In the genomic region with DNA sequence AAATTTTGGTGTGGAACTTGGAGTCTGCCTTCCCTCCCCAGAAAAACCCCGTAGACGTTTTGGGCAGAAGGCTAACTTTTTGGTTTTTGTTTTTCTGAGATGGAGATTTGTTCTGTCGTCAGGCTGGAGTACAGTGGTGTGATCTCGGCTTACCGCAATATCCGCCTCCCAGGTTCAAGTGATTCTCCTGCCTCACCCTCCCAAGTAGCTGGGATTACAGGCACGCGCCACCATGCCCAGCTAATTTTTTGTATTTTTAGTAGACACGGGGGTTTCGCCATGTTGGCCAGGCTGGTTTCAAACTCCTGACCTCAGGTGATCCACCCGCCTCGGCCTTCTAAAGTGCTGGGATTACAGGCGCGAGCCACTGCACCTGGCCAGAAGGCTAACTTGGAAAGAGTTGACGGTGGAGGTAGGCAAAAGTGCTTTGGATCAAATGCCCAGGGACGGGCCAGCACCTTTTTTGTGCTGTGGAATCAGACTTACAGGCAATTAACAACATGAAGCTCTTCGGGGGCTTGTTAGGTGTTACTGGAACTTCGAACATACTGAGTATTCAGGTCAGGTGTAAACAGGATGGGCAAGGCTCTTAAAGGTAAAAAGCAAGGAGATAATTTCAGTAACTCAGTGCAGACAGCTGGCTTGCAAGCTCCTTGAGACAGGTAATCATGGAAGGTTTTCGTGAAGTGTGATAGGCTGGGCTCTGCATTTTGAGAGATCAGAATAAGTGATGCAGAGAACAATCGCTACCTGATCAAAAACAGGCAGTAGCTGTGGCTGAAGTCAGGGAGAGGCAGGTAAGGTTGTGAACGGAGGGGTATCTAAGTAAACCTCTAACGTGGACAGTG, we compare ENCODE assay signal across 9 cellular contexts. TPM values are rescaled to one million over a fixed set of nuclear protein-coding genes. Genes with fewer than 3 reads are reported as not detected.
DNase-seq lines count a peak whose midpoint lies in the region; ATAC-seq and TF ChIP-seq lines count a peak whose summit lies in the region.
"Had no signal": no experiment of that assay in that cellular context is flagged by ENCODE, and none has a peak within 500 bp of the region (broad histone marks: within the 10 kb centered on the region; RNA-seq: fewer than 3 reads in every experiment).

No MANE protein-coding gene starts in this region.

- H3K79me2 ChIP-seq in KMS-11 (ENCODE audit: insufficient read depth, low read depth): peaks cover 49% of the 10 kb centered on the region

- H3K9ac ChIP-seq in BLaER1: peak overlapping the region; percentile 100
- no peak overlapping the region; the same call in 1 of the 2 replicates for H3K9ac ChIP-seq in KMS-11

- peaks cover 62% of the 10 kb centered on the region for H3K4me1 ChIP-seq in BLaER1
- H3K4me1 ChIP-seq in KMS-11 (ENCODE audit: low read depth, poor library complexity, severe bottlenecking): peaks cover 39% of the 10 kb centered on the region

- POLR2A ChIA-PET in GM10248 (lab: Yijun Ruan, JAX): no interaction called here

- TF ChIP-seq CTCF in KMS-11 (conservative IDR thresholded peaks at IDR 0.05; ENCODE audit: low read depth, low read length): no peak
- TF ChIP-seq CTCF in chondrocyte (IDR thresholded peaks at IDR 0.05): no peak
- TF ChIP-seq CTCF in GM10248 (IDR thresholded peaks at IDR 0.05; ENCODE audit: control extremely low read depth, extremely low read depth, low read depth, missing control alignments): no peak

- peak overlapping the region; percentile 76 for H3K4me3 Mint-ChIP-seq in chondrocyte (ENCODE audit: unreplicated experiment)
- H3K4me3 Mint-ChIP-seq in naive B cell: peak overlapping the region; percentile 85 to 95 (median 90)

- H3K27ac Mint-ChIP-seq in chondrocyte (ENCODE audit: unreplicated experiment): peak overlapping the region; percentile 46
- H3K27ac Mint-ChIP-seq in naive B cell: peak overlapping the region; percentile 92 to 100 (median 94)

- H3K9me3 Mint-ChIP-seq in chondrocyte (ENCODE audit: low read depth) (no peaks in the 10 kb centered on the region), naive B cell (peaks cover 0 to 1% (median 0%) of the 10 kb centered on the region in 7 donors)

- DNase-seq in chondrocyte (ENCODE audit: low spot score) (peak; percentile 22), naive B cell (no peak), GM10248 (ENCODE audit: extremely low spot score) (no peak), GM19238 (ENCODE audit: insufficient read length, low spot score) (no peak), posterior vena cava (ENCODE audit: low spot score) (no peak), hepatic stellate cell (ENCODE audit: low spot score) (no peak)

- no peak for ATAC-seq in naive B cell (ENCODE audit: low read depth in 2 of 2)

- CTCF ChIA-PET in GM10248 (lab: Yijun Ruan, JAX): interaction anchor here (0.7 to 1.8 kb wide), 5 partner anchors 17 to 271 kb away, joined by 3 to 5 read pairs (median 3); a partner anchor contains a TSS

- peak overlapping the region; percentile 95 for H3K4me2 ChIP-seq in BLaER1
- peak overlapping the region; percentile 95 for H3K4me2 ChIP-seq in KMS-11

- H3K27me3 Mint-ChIP-seq in chondrocyte (ENCODE audit: low read depth) (no peaks in the 10 kb centered on the region), naive B cell (no peaks in the 10 kb centered on the region)

- peaks cover 9% of the 10 kb centered on the region for H3K36me3 Mint-ChIP-seq in chondrocyte (ENCODE audit: low read depth)
- H3K36me3 Mint-ChIP-seq in naive B cell: peaks cover 4 to 9% of the 10 kb centered on the region in 2 donors

- H2AFZ ChIP-seq in KMS-11 (ENCODE audit: low read depth): no peak overlapping the region

- intact Hi-C loops in posterior vena cava (cut with DNase I): no loop called here

- H3K36me3 ChIP-seq in BLaER1: peaks cover 45% of the 10 kb centered on the region
- peaks cover 4% of the 10 kb centered on the region; the same call in 1 of the 2 replicates for H3K36me3 ChIP-seq in KMS-11 (ENCODE audit: insufficient read depth)

- no peaks in the 10 kb centered on the region for H3K27me3 ChIP-seq in BLaER1
- H3K27me3 ChIP-seq in KMS-11 (ENCODE audit: insufficient read depth, low read depth): no peaks in the 10 kb centered on the region

- peak overlapping the region; percentile 98 for H3K27ac ChIP-seq in BLaER1
- H3K27ac ChIP-seq in KMS-11: peak overlapping the region; percentile 77

- H4K20me1 ChIP-seq in BLaER1 (peaks cover 52% of the 10 kb centered on the region), KMS-11 (ENCODE audit: insufficient read depth) (no peaks in the 10 kb centered on the region)

- peak overlapping the region; percentile 98 for H3K4me3 ChIP-seq in BLaER1
- H3K4me3 ChIP-seq in KMS-11 (IDR thresholded peaks at IDR 0.05; ENCODE audit: insufficient read depth, low read depth, low read length): no peak overlapping the region

- H3K9me3 ChIP-seq in BLaER1: no peaks in the 10 kb centered on the region

- peaks cover 42% of the 10 kb centered on the region for H3K4me1 Mint-ChIP-seq in chondrocyte (ENCODE audit: low read depth)
- peaks cover 41 to 55% (median 53%) of the 10 kb centered on the region in 3 donors for H3K4me1 Mint-ChIP-seq in naive B cell

RNA-seq across cellular contexts. Expression of a gene that starts 1.8 kb away (rescaled TPM):
- total RNA-seq in chondrocyte (20.5 to 23.0 TPM (median 21.0 TPM) in 3 replicates), posterior vena cava (10 to 100 TPM; 16.7 to 23.9 TPM)
- polyA plus RNA-seq in naive B cell (ENCODE audit: low read depth in 6 of 6): 10 to 100 TPM; 21.8 to 46.8 (median 27.5) TPM

RNA-seq across cellular contexts. Expression of a gene that starts 4.9 kb away (rescaled TPM):
- total RNA-seq in chondrocyte (30.9 to 39.1 TPM (median 31.8 TPM) in 3 replicates), posterior vena cava (10 to 100 TPM; 19.8 to 21.8 TPM)
- polyA plus RNA-seq in naive B cell (ENCODE audit: low read depth in 6 of 6): 10 to 100 TPM; 10.9 to 24.6 (median 19.5) TPM

RNA-seq across cellular contexts. Expression of a gene that starts 6.0 kb away (rescaled TPM):
- total RNA-seq in chondrocyte (2.3 to 3.8 TPM (median 2.6 TPM) in 3 replicates), posterior vena cava (1 to 10 TPM; 2.9 to 3.5 TPM)
- 10 to 100 TPM in 5 of 6 donors, 1 to 10 TPM in 1; 9.4 to 24.9 (median 13.3) TPM for polyA plus RNA-seq in naive B cell (ENCODE audit: low read depth in 6 of 6)

RNA-seq across cellular contexts. Expression of a gene that starts 29.5 kb away (rescaled TPM):
- total RNA-seq in chondrocyte: 0.42 to 0.87 TPM in 2 of 3 replicates, not detected in the other
- polyA plus RNA-seq in naive B cell (ENCODE audit: low read depth in 6 of 6): under 1 TPM in 1 of 6 donors, not detected in 5; 0.45 TPM
- total RNA-seq in posterior vena cava: under 1 TPM in 1 of 2 donors, not detected in 1; 0.62 TPM
- total RNA-seq: frontal cortex had no signal

RNA-seq across cellular contexts. Expression of a gene that starts 44.5 kb away (rescaled TPM):
- total RNA-seq in chondrocyte: 24.0 to 34.1 TPM (median 33.0 TPM) in 3 replicates
- polyA plus RNA-seq in naive B cell (ENCODE audit: low read depth in 6 of 6): 10 to 100 TPM; 17.5 to 23.6 (median 20.7) TPM
- total RNA-seq in posterior vena cava: 10 to 100 TPM; 25.3 to 29.1 TPM
